8 cellular contexts compared by ENCODE assay signal in genomic region chr1:244451951-244452795, GRCh38. TPM values are rescaled to one million over a fixed set of nuclear protein-coding genes. Genes with fewer than 3 reads are reported as not detected.
DNase-seq lines count a peak whose midpoint lies in the region; ATAC-seq lines count a peak whose summit lies in the region.

No MANE protein-coding gene starts in this region.

- H3K27ac Mint-ChIP-seq in naive B cell = peak overlapping the region; percentile 3 to 98 (median 70)
- peak overlapping the region; percentile 48 for H3K27ac Mint-ChIP-seq in stimulated activated effector memory CD8-positive, alpha-beta T cell treated with anti-CD3 and anti-CD28 coated beads, Interleukin-12 subunit alpha, Interleukin-12 subunit beta, amount 100 ng/mL, for 72 hours

- ATAC-seq in naive B cell (ENCODE audit: low read depth in 2 of 2) = peak; percentile 84 to 86
- peak; percentile 96 for ATAC-seq in stimulated activated effector memory CD8-positive, alpha-beta T cell treated with anti-CD3 and anti-CD28 coated beads, Interleukin-12 subunit alpha, Interleukin-12 subunit beta, amount 100 ng/mL, for 72 hours

- peak; percentile 99 for DNase-seq in EH (ENCODE audit: low read depth)
- peak; percentile 100 for DNase-seq in GOT3 (lab: John Stamatoyannopoulos, UW)
- peak; percentile 99 for DNase-seq in LHCN-M2 (ENCODE audit: low read depth)
- peak; percentile 98 for DNase-seq in RKO (ENCODE audit: low spot score)
- peak; percentile 97 to 99 for DNase-seq in activated T-helper 1 cell treated with anti-CD3 and anti-CD28 coated beads, Interleukin-2, amount 50 U/mL, for 16 hours (ENCODE audit: low read depth in 1 of 2, low spot score in 1 of 2)
- DNase-seq in fibroblast of gingiva (ENCODE audit: low read depth) = peak; percentile 99
- peak; percentile 99 for DNase-seq in naive B cell
- DNase-seq in stimulated activated effector memory CD8-positive, alpha-beta T cell treated with anti-CD3 and anti-CD28 coated beads, Interleukin-12 subunit alpha, Interleukin-12 subunit beta, amount 100 ng/mL, for 72 hours (ENCODE audit: low spot score in 2 of 2) = peak; percentile 98

- H3K9me3 Mint-ChIP-seq in naive B cell = peaks cover 0 to 4% (median 0%) of the 10 kb centered on the region in 7 donors
- H3K9me3 Mint-ChIP-seq in stimulated activated effector memory CD8-positive, alpha-beta T cell treated with anti-CD3 and anti-CD28 coated beads, Interleukin-12 subunit alpha, Interleukin-12 subunit beta, amount 100 ng/mL, for 72 hours = no peaks in the 10 kb centered on the region

- peaks cover 26 to 38% (median 38%) of the 10 kb centered on the region in 3 donors for H3K4me1 Mint-ChIP-seq in naive B cell
- peaks cover 45% of the 10 kb centered on the region for H3K4me1 Mint-ChIP-seq in stimulated activated effector memory CD8-positive, alpha-beta T cell treated with anti-CD3 and anti-CD28 coated beads, Interleukin-12 subunit alpha, Interleukin-12 subunit beta, amount 100 ng/mL, for 72 hours

- H3K27me3 Mint-ChIP-seq in naive B cell = no peaks in the 10 kb centered on the region

- no peaks in the 10 kb centered on the region for H3K36me3 Mint-ChIP-seq in naive B cell
- peaks cover 43% of the 10 kb centered on the region for H3K36me3 Mint-ChIP-seq in stimulated activated effector memory CD8-positive, alpha-beta T cell treated with anti-CD3 and anti-CD28 coated beads, Interleukin-12 subunit alpha, Interleukin-12 subunit beta, amount 100 ng/mL, for 72 hours

- peak overlapping the region; percentile 67 to 96 (median 94) for H3K4me3 Mint-ChIP-seq in naive B cell
- peak overlapping the region; percentile 71 for H3K4me3 Mint-ChIP-seq in stimulated activated effector memory CD8-positive, alpha-beta T cell treated with anti-CD3 and anti-CD28 coated beads, Interleukin-12 subunit alpha, Interleukin-12 subunit beta, amount 100 ng/mL, for 72 hours

RNA-seq across cellular contexts. Expression of gene ADSS2, which starts 0.5 kb away (rescaled TPM):
- total RNA-seq in LHCN-M2 (2014; rRNA removed) = 42.8 and 47.4 TPM in 2 replicates
- polyA plus RNA-seq in LHCN-M2 (2012) = 15.0 TPM
- 10 to 100 TPM; 19.4 to 28.9 (median 25.8) TPM for polyA plus RNA-seq in naive B cell (ENCODE audit: low read depth in 6 of 6)

RNA-seq across cellular contexts. Expression of gene CATSPERE, which starts 8.9 kb away (rescaled TPM):
- total RNA-seq in LHCN-M2 (2014; rRNA removed) = 0.11 and 0.19 TPM in 2 replicates
- polyA plus RNA-seq in LHCN-M2 (2012) = 0.02 TPM
- 1 to 10 TPM in 3 of 6 donors, under 1 TPM in 3; 0.16 to 1.5 (median 0.91) TPM for polyA plus RNA-seq in naive B cell (ENCODE audit: low read depth in 6 of 6)

Comparison
In these comparisons a context has a peak if more than half of its experiments do, and no peak if none do; other contexts are left out.
1. Peak in every context shown above with its lines: DNase-seq and ATAC-seq.